ENCODE assay signal across 21 cellular contexts in the genomic region with DNA sequence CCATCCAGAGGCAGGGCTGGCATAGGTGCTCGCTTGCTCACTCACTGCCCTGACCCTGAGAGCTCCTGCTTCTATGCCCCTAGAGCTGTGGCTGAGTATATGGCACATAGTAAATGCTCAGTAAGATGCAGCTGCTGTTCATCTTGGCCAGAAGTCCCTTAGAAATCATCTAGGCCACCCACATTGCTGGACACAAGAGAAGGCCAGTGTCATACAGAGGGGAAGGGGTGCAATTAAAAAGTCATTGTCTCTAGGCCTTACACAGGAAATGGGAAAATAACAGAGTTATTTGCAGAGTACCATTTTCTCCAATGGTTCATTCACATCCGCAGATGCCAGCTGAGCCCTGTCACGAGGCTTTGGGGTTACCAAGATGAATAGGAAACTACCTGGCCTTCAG.
"Had no signal": no experiment of that assay in that cellular context is flagged by ENCODE, and none has a peak within 500 bp of the region (broad histone marks: within the 10 kb centered on the region; RNA-seq: fewer than 3 reads in every experiment).

No MANE protein-coding gene starts in this region.

- H3K9me3 Mint-ChIP-seq: activated B cell treated with CpG ODN at 0.5 μM for 24 hours; activated CD4-positive, alpha-beta memory T cell treated with anti-CD3 and anti-CD28 coated beads, Interleukin-2, amount 10 ng/mL, durations not matched to agents 7 days and 5 days; activated CD4-positive, alpha-beta T cell treated with anti-CD3 and anti-CD28 coated beads, Interleukin-2, amount 10 ng/mL, durations not matched to agents 7 days and 5 days; activated naive CD4-positive, alpha-beta T cell treated with anti-CD3 and anti-CD28 coated beads, Interleukin-2, amount 50 U/mL, for 24 hours had no signal

- H3K27ac Mint-ChIP-seq: activated B cell treated with CpG ODN at 0.5 μM for 24 hours; activated CD4-positive, alpha-beta memory T cell treated with anti-CD3 and anti-CD28 coated beads, Interleukin-2, amount 10 ng/mL, durations not matched to agents 7 days and 5 days; activated CD4-positive, alpha-beta T cell treated with anti-CD3 and anti-CD28 coated beads, Interleukin-2, amount 10 ng/mL, durations not matched to agents 7 days and 5 days; activated naive CD4-positive, alpha-beta T cell treated with anti-CD3 and anti-CD28 coated beads, Interleukin-2, amount 50 U/mL, for 24 hours had no signal

- H3K27ac ChIP-seq: brain microvascular endothelial cell, cardiac muscle cell had no signal

- FAIRE-seq: TTC549 had no signal

- H3K4me3 ChIP-seq: cardiac muscle cell had no signal

- H3K27me3 ChIP-seq: brain microvascular endothelial cell, cardiac muscle cell had no signal

- H3K4me1 Mint-ChIP-seq: activated B cell treated with CpG ODN at 0.5 μM for 24 hours had no signal

- H3K36me3 ChIP-seq: brain microvascular endothelial cell, cardiac muscle cell had no signal

- H3K4me3 Mint-ChIP-seq: activated B cell treated with CpG ODN at 0.5 μM for 24 hours; activated CD4-positive, alpha-beta memory T cell treated with anti-CD3 and anti-CD28 coated beads, Interleukin-2, amount 10 ng/mL, durations not matched to agents 7 days and 5 days; activated CD4-positive, alpha-beta T cell treated with anti-CD3 and anti-CD28 coated beads, Interleukin-2, amount 10 ng/mL, durations not matched to agents 7 days and 5 days; activated naive CD4-positive, alpha-beta T cell treated with anti-CD3 and anti-CD28 coated beads, Interleukin-2, amount 50 U/mL, for 24 hours had no signal

- H3K27me3 Mint-ChIP-seq: activated B cell treated with CpG ODN at 0.5 μM for 24 hours; activated CD4-positive, alpha-beta memory T cell treated with anti-CD3 and anti-CD28 coated beads, Interleukin-2, amount 10 ng/mL, durations not matched to agents 7 days and 5 days; activated CD4-positive, alpha-beta T cell treated with anti-CD3 and anti-CD28 coated beads, Interleukin-2, amount 10 ng/mL, durations not matched to agents 7 days and 5 days; activated naive CD4-positive, alpha-beta T cell treated with anti-CD3 and anti-CD28 coated beads, Interleukin-2, amount 50 U/mL, for 24 hours had no signal

- DNase-seq: activated B cell treated with CpG ODN at 0.5 μM for 24 hours; activated CD4-positive, alpha-beta memory T cell treated with anti-CD3 and anti-CD28 coated beads, Interleukin-2, amount 10 ng/mL, durations not matched to agents 7 days and 5 days; activated CD4-positive, alpha-beta T cell treated with anti-CD3 and anti-CD28 coated beads for 1 hour; activated CD4-positive, alpha-beta T cell treated with anti-CD3 and anti-CD28 coated beads, Interleukin-2, amount 10 ng/mL, durations not matched to agents 7 days and 5 days; activated T-cell treated with anti-CD3 and anti-CD28 coated beads for 4 hours; activated T-cell treated with anti-CD3 and anti-CD28 coated beads, Interleukin-2, amount 50 U/mL, for 48 hours; brain microvascular endothelial cell; KG1; NCI-H1092 treated with DMSO at 0.1 percent for 48 hours; NCI-H1436; NCI-H1694 treated with DMSO at 0.1 percent for 48 hours; NCI-H2029 treated with DMSO at 0.1 percent for 48 hours; NCI-H345; NCI-H510A; NCI-H526 treated with DMSO at 0.1 percent for 48 hours; NCI-H82; T-helper 2 cell; T1000 had no signal
